ENCODE assay signal across 1 cellular context in genomic region chr14:49688701-49689030, GRCh38.
TF ChIP-seq lines count a peak whose summit lies in the region.

No MANE protein-coding gene starts in this region.

TF ChIP-seq in SK-N-SH, 30 proteins besides CTCF, POLR2A, EP300 and RAD21 (continued from another document):
- TF ChIP-seq, protein P1, sequence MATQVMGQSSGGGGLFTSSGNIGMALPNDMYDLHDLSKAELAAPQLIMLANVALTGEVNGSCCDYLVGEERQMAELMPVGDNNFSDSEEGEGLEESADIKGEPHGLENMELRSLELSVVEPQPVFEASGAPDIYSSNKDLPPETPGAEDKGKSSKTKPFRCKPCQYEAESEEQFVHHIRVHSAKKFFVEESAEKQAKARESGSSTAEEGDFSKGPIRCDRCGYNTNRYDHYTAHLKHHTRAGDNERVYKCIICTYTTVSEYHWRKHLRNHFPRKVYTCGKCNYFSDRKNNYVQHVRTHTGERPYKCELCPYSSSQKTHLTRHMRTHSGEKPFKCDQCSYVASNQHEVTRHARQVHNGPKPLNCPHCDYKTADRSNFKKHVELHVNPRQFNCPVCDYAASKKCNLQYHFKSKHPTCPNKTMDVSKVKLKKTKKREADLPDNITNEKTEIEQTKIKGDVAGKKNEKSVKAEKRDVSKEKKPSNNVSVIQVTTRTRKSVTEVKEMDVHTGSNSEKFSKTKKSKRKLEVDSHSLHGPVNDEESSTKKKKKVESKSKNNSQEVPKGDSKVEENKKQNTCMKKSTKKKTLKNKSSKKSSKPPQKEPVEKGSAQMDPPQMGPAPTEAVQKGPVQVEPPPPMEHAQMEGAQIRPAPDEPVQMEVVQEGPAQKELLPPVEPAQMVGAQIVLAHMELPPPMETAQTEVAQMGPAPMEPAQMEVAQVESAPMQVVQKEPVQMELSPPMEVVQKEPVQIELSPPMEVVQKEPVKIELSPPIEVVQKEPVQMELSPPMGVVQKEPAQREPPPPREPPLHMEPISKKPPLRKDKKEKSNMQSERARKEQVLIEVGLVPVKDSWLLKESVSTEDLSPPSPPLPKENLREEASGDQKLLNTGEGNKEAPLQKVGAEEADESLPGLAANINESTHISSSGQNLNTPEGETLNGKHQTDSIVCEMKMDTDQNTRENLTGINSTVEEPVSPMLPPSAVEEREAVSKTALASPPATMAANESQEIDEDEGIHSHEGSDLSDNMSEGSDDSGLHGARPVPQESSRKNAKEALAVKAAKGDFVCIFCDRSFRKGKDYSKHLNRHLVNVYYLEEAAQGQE (IDR thresholded peaks at IDR 0.05; ENCODE audit: low read depth, low read length) = no peak
- TF ChIP-seq MAX (IDR thresholded peaks at IDR 0.05; ENCODE audit: low read depth) (no peak), NRF1 (IDR thresholded peaks at IDR 0.05; ENCODE audit: low read depth, low read length) (no peak), FOXJ3 (CRISPR knock-in tag; IDR thresholded peaks at IDR 0.05) (no peak), FOXM1 (IDR thresholded peaks at IDR 0.05; ENCODE audit: low read depth) (no peak), TCF12 (IDR thresholded peaks at IDR 0.05) (no peak), RCOR1 (IDR thresholded peaks at IDR 0.05; ENCODE audit: low read length) (no peak)
TF ChIP-seq in SK-N-SH: peak in this region for 0.
